ENCODE assay signal across 10 cellular contexts in genomic region chr15:41331281-41331680, GRCh38. TPM values are rescaled to one million over a fixed set of nuclear protein-coding genes. Genes with fewer than 3 reads are reported as not detected.
DNase-seq lines count a peak whose midpoint lies in the region; ATAC-seq and TF ChIP-seq lines count a peak whose summit lies in the region.
"Had no signal": no experiment of that assay in that cellular context is flagged by ENCODE, and none has a peak within 500 bp of the region (broad histone marks: within the 10 kb centered on the region; RNA-seq: fewer than 3 reads in every experiment).

No MANE protein-coding gene starts in this region.

- H3K9me3 ChIP-seq in BE2C = no peaks in the 10 kb centered on the region

- H3K4me1 ChIP-seq in BE2C = no peaks in the 10 kb centered on the region

- no peak for TF ChIP-seq CTCF in BE2C (IDR thresholded peaks at IDR 0.05; ENCODE audit: low read depth, low read length)
- TF ChIP-seq CTCF in HFF-Myc (IDR thresholded peaks at IDR 0.05; ENCODE audit: low read depth, low read length, missing control alignments) = no peak
- no peak for TF ChIP-seq CTCF in mesothelial cell of epicardium (IDR thresholded peaks at IDR 0.05; ENCODE audit: unreplicated experiment)

- no peaks in the 10 kb centered on the region for H3K27me3 Mint-ChIP-seq in activated T-helper 1 cell treated with anti-CD3 and anti-CD28 coated beads, Interleukin-12 subunit alpha, Interleukin-12 subunit beta, Interleukin-2, Interleukin-4 antibody, amounts not matched to agents 30 ng/mL and 10 ng/mL and 1 ng/mL, durations not matched to agents 14 hours and 24 hours and 36 hours (ENCODE audit: insufficient read depth)
- no peaks in the 10 kb centered on the region for H3K27me3 Mint-ChIP-seq in mesothelial cell of epicardium (ENCODE audit: low read depth)

- H3K36me3 ChIP-seq in BE2C = no peaks in the 10 kb centered on the region

- peak overlapping the region; percentile 95 for H3K27ac Mint-ChIP-seq in activated T-helper 1 cell treated with anti-CD3 and anti-CD28 coated beads, Interleukin-12 subunit alpha, Interleukin-12 subunit beta, Interleukin-2, Interleukin-4 antibody, amounts not matched to agents 30 ng/mL and 10 ng/mL and 1 ng/mL, durations not matched to agents 14 hours and 24 hours and 36 hours
- H3K27ac Mint-ChIP-seq in mesothelial cell of epicardium = peak overlapping the region; percentile 93

- peaks cover 29% of the 10 kb centered on the region for H3K4me1 Mint-ChIP-seq in activated T-helper 1 cell treated with anti-CD3 and anti-CD28 coated beads, Interleukin-12 subunit alpha, Interleukin-12 subunit beta, Interleukin-2, Interleukin-4 antibody, amounts not matched to agents 30 ng/mL and 10 ng/mL and 1 ng/mL, durations not matched to agents 14 hours and 24 hours and 36 hours (ENCODE audit: low read depth)
- H3K4me1 Mint-ChIP-seq in mesothelial cell of epicardium = peaks cover 28% of the 10 kb centered on the region

- H3K4me3 Mint-ChIP-seq in activated T-helper 1 cell treated with anti-CD3 and anti-CD28 coated beads, Interleukin-12 subunit alpha, Interleukin-12 subunit beta, Interleukin-2, Interleukin-4 antibody, amounts not matched to agents 30 ng/mL and 10 ng/mL and 1 ng/mL, durations not matched to agents 14 hours and 24 hours and 36 hours = peak overlapping the region; percentile 94
- peak overlapping the region; percentile 100 for H3K4me3 Mint-ChIP-seq in mesothelial cell of epicardium

- no peak for ATAC-seq in GM19397 (IDR thresholded peaks at IDR 0.05; ENCODE audit: unreplicated experiment)
- ATAC-seq in GM21367 (IDR thresholded peaks at IDR 0.05; ENCODE audit: unreplicated experiment) = no peak

- DNase-seq in BE2C (no peak), HFF-Myc (ENCODE audit: extremely low read depth, low read depth) (no peak), mesothelial cell of epicardium (ENCODE audit: low spot score in 2 of 2, unreplicated experiment in 2 of 2) (no peak), SW480 (ENCODE audit: low spot score) (no peak), ecto neural progenitor cell (ENCODE audit: low spot score) (no peak)
- DNase-seq in activated T-helper 1 cell treated with anti-CD3 and anti-CD28 coated beads, Interleukin-12 subunit alpha, Interleukin-12 subunit beta, Interleukin-2, Interleukin-4 antibody, amounts not matched to agents 30 ng/mL and 10 ng/mL and 1 ng/mL, durations not matched to agents 14 hours and 24 hours and 36 hours (ENCODE audit: low spot score) = no peak
- DNase-seq: activated CD8-positive, alpha-beta memory T cell treated with anti-CD3 and anti-CD28 coated beads, Interleukin-2, amount 50 U/mL, for 4 hours; stimulated activated CD4-positive, alpha-beta T cell treated with anti-CD3 and anti-CD28 coated beads, Interleukin-4, amount 100 ng/mL, for 4 hours had no signal

- H3K4me3 ChIP-seq in BE2C (ENCODE audit: low read depth, low read length) (peak overlapping the region; percentile 88), HFF-Myc (replicated peaks; ENCODE audit: low read depth, low read length) (peak overlapping the region; percentile 88)

- intact Hi-C loops in activated T-helper 1 cell treated with anti-CD3 and anti-CD28 coated beads, Interleukin-12 subunit alpha, Interleukin-12 subunit beta, Interleukin-2, Interleukin-4 antibody, amounts not matched to agents 30 ng/mL and 10 ng/mL and 1 ng/mL, durations not matched to agents 14 hours and 24 hours and 36 hours (cut with micrococcal nuclease) = loop anchor here (5.0 kb wide), 3 partner anchors 161 to 739 kb away; partner anchors contain the start of genes ITPKA, KNL1 and MAPKBP1

- peaks cover 15% of the 10 kb centered on the region for H3K36me3 Mint-ChIP-seq in activated T-helper 1 cell treated with anti-CD3 and anti-CD28 coated beads, Interleukin-12 subunit alpha, Interleukin-12 subunit beta, Interleukin-2, Interleukin-4 antibody, amounts not matched to agents 30 ng/mL and 10 ng/mL and 1 ng/mL, durations not matched to agents 14 hours and 24 hours and 36 hours (ENCODE audit: low read depth)
- H3K36me3 Mint-ChIP-seq in mesothelial cell of epicardium = peaks cover 5% of the 10 kb centered on the region

- no peaks in the 10 kb centered on the region for H3K27me3 ChIP-seq in BE2C

- H3K9me3 Mint-ChIP-seq in activated T-helper 1 cell treated with anti-CD3 and anti-CD28 coated beads, Interleukin-12 subunit alpha, Interleukin-12 subunit beta, Interleukin-2, Interleukin-4 antibody, amounts not matched to agents 30 ng/mL and 10 ng/mL and 1 ng/mL, durations not matched to agents 14 hours and 24 hours and 36 hours = no peaks in the 10 kb centered on the region
- H3K9me3 Mint-ChIP-seq in mesothelial cell of epicardium = no peaks in the 10 kb centered on the region

RNA-seq across cellular contexts. Expression of gene OIP5, which starts 1.1 kb away (rescaled TPM):
- polyA plus RNA-seq in BE2C (2012; ENCODE audit: insufficient read depth, insufficient read length, low read depth) = 2.7 TPM
- total RNA-seq in activated T-helper 1 cell treated with anti-CD3 and anti-CD28 coated beads, Interleukin-12 subunit alpha, Interleukin-12 subunit beta, Interleukin-2, Interleukin-4 antibody, amounts not matched to agents 30 ng/mL and 10 ng/mL and 1 ng/mL, durations not matched to agents 14 hours and 24 hours and 36 hours = 15.6 and 17.6 TPM in 2 replicates
- total RNA-seq in mesothelial cell of epicardium = 5.3 to 5.9 TPM (median 5.6 TPM) in 3 replicates

RNA-seq across cellular contexts. Expression of gene NUSAP1, which starts 1.4 kb away (rescaled TPM):
- 20.1 TPM for polyA plus RNA-seq in BE2C (2012; ENCODE audit: insufficient read depth, insufficient read length, low read depth)
- total RNA-seq in activated T-helper 1 cell treated with anti-CD3 and anti-CD28 coated beads, Interleukin-12 subunit alpha, Interleukin-12 subunit beta, Interleukin-2, Interleukin-4 antibody, amounts not matched to agents 30 ng/mL and 10 ng/mL and 1 ng/mL, durations not matched to agents 14 hours and 24 hours and 36 hours = 112 and 117 TPM in 2 replicates
- total RNA-seq in mesothelial cell of epicardium = 45.4 to 52.5 TPM (median 46.1 TPM) in 3 replicates
